ENCODE assay signal across 26 cellular contexts in genomic region chr6:37344308-37344707, GRCh38. TPM values are rescaled to one million over a fixed set of nuclear protein-coding genes. Genes with fewer than 3 reads are reported as not detected.
DNase-seq lines count a peak whose midpoint lies in the region; FAIRE-seq and TF ChIP-seq lines count a peak whose summit lies in the region.
"Had no signal": no experiment of that assay in that cellular context is flagged by ENCODE, and none has a peak within 500 bp of the region (broad histone marks: within the 10 kb centered on the region; RNA-seq: fewer than 3 reads in every experiment).

No MANE protein-coding gene starts in this region.

- peaks cover 28% of the 10 kb centered on the region for H3K27me3 Mint-ChIP-seq in T-helper 2 cell treated with Interferon-gamma antibody and Interleukin-4, amounts not matched to agents 5 μg/mL and 100 μg/mL, for 36 hours (ENCODE audit: low read depth)
- H3K27me3 Mint-ChIP-seq in astrocyte (ENCODE audit: low read depth, unreplicated experiment), result peaks cover 14% of the 10 kb centered on the region

- H3K36me3 Mint-ChIP-seq in T-helper 2 cell treated with Interferon-gamma antibody and Interleukin-4, amounts not matched to agents 5 μg/mL and 100 μg/mL, for 36 hours (ENCODE audit: low read depth), result no peaks in the 10 kb centered on the region
- H3K36me3 Mint-ChIP-seq in astrocyte (ENCODE audit: low read depth, unreplicated experiment), result peaks cover 5% of the 10 kb centered on the region
- H3K36me3 Mint-ChIP-seq: CD14-positive monocyte; CD4-positive, CD25-positive, alpha-beta regulatory T cell had no signal

- H3K4me3 Mint-ChIP-seq in T-helper 2 cell treated with Interferon-gamma antibody and Interleukin-4, amounts not matched to agents 5 μg/mL and 100 μg/mL, for 36 hours, result no peak overlapping the region
- H3K4me3 Mint-ChIP-seq in astrocyte (ENCODE audit: unreplicated experiment), result no peak overlapping the region
- H3K4me3 Mint-ChIP-seq: CD14-positive monocyte; CD4-positive, alpha-beta memory T cell; CD4-positive, CD25-positive, alpha-beta regulatory T cell; CD8-positive, alpha-beta memory T cell had no signal

- POLR2A ChIA-PET in HEK293 (lab: Yijun Ruan, JAX), result interaction anchor here (0.8 kb wide), 1 partner anchor 10 kb away, joined by 3 read pairs; the partner anchor contains the start of gene RNF8

- peaks cover 3% of the 10 kb centered on the region; the same call in 1 of the 2 replicates for H3K4me1 ChIP-seq in HEK293 (ENCODE audit: control insufficient read depth, insufficient read depth, low read length)
- H3K4me1 ChIP-seq in astrocyte (ENCODE audit: insufficient read depth, low read length), result peaks cover 8% of the 10 kb centered on the region
- H3K4me1 ChIP-seq: A549, BE2C, BLaER1 had no signal

- no peaks in the 10 kb centered on the region for H3K9me3 Mint-ChIP-seq in T-helper 2 cell treated with Interferon-gamma antibody and Interleukin-4, amounts not matched to agents 5 μg/mL and 100 μg/mL, for 36 hours
- peaks cover 4% of the 10 kb centered on the region for H3K9me3 Mint-ChIP-seq in astrocyte (ENCODE audit: unreplicated experiment)
- H3K9me3 Mint-ChIP-seq: CD4-positive, CD25-positive, alpha-beta regulatory T cell; CD8-positive, alpha-beta memory T cell had no signal

- TF ChIP-seq CTCF in HEK293 (tag by site-specific recombination; IDR thresholded peaks at IDR 0.05) (no peak), astrocyte (IDR thresholded peaks at IDR 0.05; ENCODE audit: insufficient read depth, low read depth, low read length) (no peak)

- H3K9ac ChIP-seq in astrocyte (ENCODE audit: low read length), result no peak overlapping the region
- H3K9ac ChIP-seq: BLaER1 had no signal

- H3K4me3 ChIP-seq in HEK293 (ENCODE audit: low read depth, low read length) (no peak overlapping the region), astrocyte (ENCODE audit: insufficient read depth, low read depth, low read length) (no peak overlapping the region)
- H3K4me3 ChIP-seq: A549, BLaER1, GM12878 had no signal

- H3K36me3 ChIP-seq in HEK293 (ENCODE audit: control insufficient read depth in 2 of 2, insufficient read depth in 1 of 2, low read length in 2 of 2), result no peaks in the 10 kb centered on the region
- no peaks in the 10 kb centered on the region for H3K36me3 ChIP-seq in astrocyte (ENCODE audit: insufficient read depth, low read length)
- H3K36me3 ChIP-seq: BE2C, BLaER1 had no signal

- no peaks in the 10 kb centered on the region for H4K20me1 ChIP-seq in astrocyte (ENCODE audit: insufficient read depth, low read length)
- H4K20me1 ChIP-seq: BLaER1 had no signal

- H3K27ac ChIP-seq in HEK293 (ENCODE audit: extremely low read depth, low read depth, low read length) (no peak overlapping the region), astrocyte (ENCODE audit: low read depth, low read length) (no peak overlapping the region)
- H3K27ac ChIP-seq: 22Rv1, A549, BLaER1 had no signal

- H3K4me2 ChIP-seq in astrocyte (ENCODE audit: low read length), result no peak overlapping the region
- H3K4me2 ChIP-seq: A549, BLaER1 had no signal

- peaks cover 4% of the 10 kb centered on the region for H3K4me1 Mint-ChIP-seq in T-helper 2 cell treated with Interferon-gamma antibody and Interleukin-4, amounts not matched to agents 5 μg/mL and 100 μg/mL, for 36 hours (ENCODE audit: low read depth)
- H3K4me1 Mint-ChIP-seq in astrocyte (ENCODE audit: low read depth, unreplicated experiment), result no peaks in the 10 kb centered on the region
- H3K4me1 Mint-ChIP-seq: CD14-positive monocyte; CD4-positive, alpha-beta memory T cell; CD4-positive, CD25-positive, alpha-beta regulatory T cell; CD8-positive, alpha-beta memory T cell had no signal

- no peak overlapping the region for H2AFZ ChIP-seq in astrocyte (ENCODE audit: low read depth, low read length)

- FAIRE-seq in astrocyte (lab: Jason Lieb, UNC), result no peak
- FAIRE-seq: A549, GM12878, GM12892, GM18507 had no signal

- DNase-seq in T-helper 2 cell treated with Interferon-gamma antibody and Interleukin-4, amounts not matched to agents 5 μg/mL and 100 μg/mL, for 36 hours (ENCODE audit: low spot score), result no peak
- DNase-seq in T-helper 2 cell (no peak), astrocyte (ENCODE audit: low read depth) (no peak), AG08395 (ENCODE audit: low spot score) (no peak), NOMO-1 treated with dmso at 0.1 percent for 144 hours (lab: John Stamatoyannopoulos, UW; ENCODE audit: unreplicated experiment) (no peak)
- DNase-seq: BE2C; C1 segment of cervical spinal cord; CD4-positive, alpha-beta memory T cell; CD4-positive, CD25-positive, alpha-beta regulatory T cell; CD8-positive, alpha-beta memory T cell; COR-L47; DMS 273 treated with DMSO at 0.1 percent for 48 hours; DMS153; DMS53; DMS79; DND-41; EL; GDM1 had no signal

- H3K79me2 ChIP-seq in astrocyte (ENCODE audit: insufficient read depth, low read length), result no peaks in the 10 kb centered on the region

- CTCF ChIA-PET in HEK293 (lab: Yijun Ruan, JAX), result interaction anchor here (0.6 kb wide), 2 partner anchors 300 to 630 kb away, joined by 3 read pairs; no protein-coding TSS in a partner anchor

- H3K27me3 ChIP-seq in astrocyte (ENCODE audit: insufficient read depth, low read length), result no peaks in the 10 kb centered on the region
- H3K27me3 ChIP-seq: BE2C, BLaER1 had no signal

- H3K27ac Mint-ChIP-seq in T-helper 2 cell treated with Interferon-gamma antibody and Interleukin-4, amounts not matched to agents 5 μg/mL and 100 μg/mL, for 36 hours, result peak overlapping the region; percentile 6
- H3K27ac Mint-ChIP-seq in astrocyte (ENCODE audit: unreplicated experiment), result peak overlapping the region; percentile 42
- H3K27ac Mint-ChIP-seq: CD14-positive monocyte; CD4-positive, alpha-beta memory T cell; CD4-positive, CD25-positive, alpha-beta regulatory T cell; CD8-positive, alpha-beta memory T cell had no signal

- H3K9me3 ChIP-seq in HEK293 (ENCODE audit: control insufficient read depth, insufficient read depth, low read depth, low read length) (no peaks in the 10 kb centered on the region), astrocyte (ENCODE audit: insufficient read depth, low read depth, low read length) (no peaks in the 10 kb centered on the region)
- H3K9me3 ChIP-seq: A549, BE2C, BLaER1 had no signal

TF ChIP-seq in HEK293, 187 proteins besides CTCF, POLR2A, EP300 and RAD21:
- TF ChIP-seq ZNF404 (tag by site-specific recombination; IDR thresholded peaks at IDR 0.05) (no peak), ZIC2 (tag by site-specific recombination; IDR thresholded peaks at IDR 0.05) (no peak), ZNF664 (tag by site-specific recombination; IDR thresholded peaks at IDR 0.05) (peak; percentile 69), PATZ1 (tag by site-specific recombination; IDR thresholded peaks at IDR 0.05) (no peak), PRDM1 (tag by site-specific recombination; IDR thresholded peaks at IDR 0.05) (peak; percentile 80), ZNF391 (tag by site-specific recombination; IDR thresholded peaks at IDR 0.05; ENCODE audit: borderline replicate concordance, low read depth) (no peak), KLF9 (tag by site-specific recombination; IDR thresholded peaks at IDR 0.05; ENCODE audit: low read depth) (no peak)

RNA-seq across cellular contexts. Expression of gene RNF8, which starts 9.5 kb away (rescaled TPM):
- 22.4 and 25.1 TPM in 2 replicates for total RNA-seq in astrocyte
